ENCODE assay signal across 33 cellular contexts in genomic region chr2:26494891-26495290, GRCh38. TPM values are rescaled to one million over a fixed set of nuclear protein-coding genes. Genes with fewer than 3 reads are reported as not detected.
"Had no signal": no experiment of that assay in that cellular context is flagged by ENCODE, and none has a peak within 500 bp of the region (broad histone marks: within the 10 kb centered on the region; RNA-seq: fewer than 3 reads in every experiment).

No MANE protein-coding gene starts in this region.

- H3K4me2 ChIP-seq: SK-N-SH had no signal

- H3K36me3 Mint-ChIP-seq: activated naive CD8-positive, alpha-beta T cell treated with anti-CD3 and anti-CD28 coated beads for 36 hours; brain had no signal

- H3K4me1 ChIP-seq: adrenal gland, SJSA1 had no signal

- ATAC-seq: activated T-cell treated with anti-CD3 and anti-CD28 coated beads, Interleukin-2, amount 50 U/mL, for 72 hours; activated T-helper 17 cell treated with anti-CD3 and anti-CD28 coated beads, Interleukin-2, amount 50 U/mL, for 72 hours; Panc1 had no signal

- H3K9ac ChIP-seq: SK-N-SH had no signal

- H3K9me3 Mint-ChIP-seq: activated CD4-positive, alpha-beta T cell treated with anti-CD3 and anti-CD28 coated beads, Interleukin-2, amount 10 ng/mL, durations not matched to agents 24 days and 14 days; activated naive CD8-positive, alpha-beta T cell treated with anti-CD3 and anti-CD28 coated beads for 36 hours; activated T-cell treated with anti-CD3 and anti-CD28 coated beads, Interleukin-2, amount 50 U/mL, for 72 hours; activated T-helper 17 cell treated with anti-CD3 and anti-CD28 coated beads, Interleukin-2, amount 50 U/mL, for 72 hours; T-helper 1 cell treated with Interleukin-12 subunit alpha and Interleukin-12 subunit beta and Interleukin-4 antibody, amounts not matched to agents 30 μg/mL and 1 μg/mL, for 36 hours; T-helper 2 cell treated with Interferon-gamma antibody and Interleukin-4, amounts not matched to agents 5 μg/mL and 100 μg/mL, for 36 hours had no signal

- H3K27me3 ChIP-seq: adrenal gland had no signal

- H3K4me1 Mint-ChIP-seq: activated CD4-positive, alpha-beta T cell treated with anti-CD3 and anti-CD28 coated beads, Interleukin-2, amount 10 ng/mL, durations not matched to agents 24 days and 14 days; activated T-helper 17 cell treated with anti-CD3 and anti-CD28 coated beads, Interleukin-2, amount 50 U/mL, for 72 hours had no signal

- H3K4me3 Mint-ChIP-seq: activated CD4-positive, alpha-beta T cell treated with anti-CD3 and anti-CD28 coated beads, Interleukin-2, amount 10 ng/mL, durations not matched to agents 24 days and 14 days; activated naive CD8-positive, alpha-beta T cell treated with anti-CD3 and anti-CD28 coated beads for 36 hours; activated T-cell treated with anti-CD3 and anti-CD28 coated beads, Interleukin-2, amount 50 U/mL, for 72 hours; activated T-helper 17 cell treated with anti-CD3 and anti-CD28 coated beads, Interleukin-2, amount 50 U/mL, for 72 hours; brain; T-helper 1 cell treated with Interleukin-12 subunit alpha and Interleukin-12 subunit beta and Interleukin-4 antibody, amounts not matched to agents 30 μg/mL and 1 μg/mL, for 36 hours; T-helper 2 cell treated with Interferon-gamma antibody and Interleukin-4, amounts not matched to agents 5 μg/mL and 100 μg/mL, for 36 hours had no signal

- H3K36me3 ChIP-seq: adrenal gland, MG63, SJSA1 had no signal

- H3K4me3 ChIP-seq: adrenal gland, MG63, SJSA1 had no signal

- H3K27ac Mint-ChIP-seq: activated CD4-positive, alpha-beta T cell treated with anti-CD3 and anti-CD28 coated beads, Interleukin-2, amount 10 ng/mL, durations not matched to agents 24 days and 14 days; activated naive CD8-positive, alpha-beta T cell treated with anti-CD3 and anti-CD28 coated beads for 36 hours; activated T-cell treated with anti-CD3 and anti-CD28 coated beads, Interleukin-2, amount 50 U/mL, for 72 hours; activated T-helper 17 cell treated with anti-CD3 and anti-CD28 coated beads, Interleukin-2, amount 50 U/mL, for 72 hours; T-helper 1 cell treated with Interleukin-12 subunit alpha and Interleukin-12 subunit beta and Interleukin-4 antibody, amounts not matched to agents 30 μg/mL and 1 μg/mL, for 36 hours; T-helper 2 cell treated with Interferon-gamma antibody and Interleukin-4, amounts not matched to agents 5 μg/mL and 100 μg/mL, for 36 hours had no signal

- DNase-seq: activated CD4-positive, alpha-beta T cell treated with anti-CD3 and anti-CD28 coated beads, Interleukin-2, amount 10 ng/mL, durations not matched to agents 24 days and 14 days; activated CD4-positive, alpha-beta T cell treated with anti-CD3 and anti-CD28 coated beads, Interleukin-2, amount 50 U/mL, for 4 hours; activated effector memory CD4-positive, alpha-beta T cell treated with anti-CD3 and anti-CD28 coated beads, Interleukin-2, amount 50 U/mL, for 16 hours; activated naive CD4-positive, alpha-beta T cell; activated naive CD4-positive, alpha-beta T cell treated with anti-CD3 and anti-CD28 coated beads, Interleukin-2, amount 50 U/mL, for 16 hours; activated naive CD8-positive, alpha-beta T cell treated with anti-CD3 and anti-CD28 coated beads for 36 hours; activated T-cell treated with anti-CD3 and anti-CD28 coated beads, Interleukin-2, amount 50 U/mL, for 1 hour; activated T-cell treated with anti-CD3 and anti-CD28 coated beads, Interleukin-2, amount 50 U/mL, for 72 hours; caudate nucleus; Kasumi-1; KG1; MG63; NCI-H1048; NCI-H1105 treated with DMSO at 0.1 percent for 48 hours; NCI-H1436; NCI-H1694; NCI-H1930; NCI-H2081 treated with DMSO at 0.1 percent for 48 hours; NCI-H345; NCI-H524 treated with DMSO at 0.1 percent for 48 hours; SHP77 treated with DMSO at 0.1 percent for 48 hours; SK-N-SH had no signal

- H3K27ac ChIP-seq: adrenal gland, SJSA1 had no signal

- H3K9me3 ChIP-seq: adrenal gland, MG63, SJSA1, SK-N-SH had no signal

RNA-seq across cellular contexts. Expression of gene OTOF, which starts 17.0 kb away (rescaled TPM):
- total RNA-seq: astrocyte, bronchial epithelial cell, NCI-H460, RPMI7951, SJSA1 had no signal
- polyA plus RNA-seq: SK-N-SH had no signal
